16 cellular contexts compared by ENCODE assay signal in the genomic region with DNA sequence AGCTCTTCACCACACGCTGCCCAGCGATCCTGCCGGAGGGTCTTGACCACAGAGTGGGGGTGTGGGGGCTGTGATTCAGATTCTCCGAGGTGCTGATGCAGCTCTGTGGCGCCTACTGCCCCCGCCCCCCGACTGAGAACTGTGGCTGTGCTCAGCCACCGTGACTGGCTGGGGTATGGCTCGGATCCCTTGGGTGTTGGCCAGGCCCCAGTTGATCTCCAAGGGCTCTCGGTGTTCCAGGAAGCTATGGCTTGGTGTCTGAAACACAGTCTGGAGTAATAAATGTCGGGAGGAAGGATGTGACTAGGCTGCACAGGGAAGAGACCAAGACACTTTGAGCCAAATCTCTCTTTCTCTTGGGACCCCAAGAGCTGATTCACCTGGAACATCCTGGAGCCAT.
A peak's percentile ranks its signal among the peaks of the same experiment; 100 is the strongest.
DNase-seq lines count a peak whose midpoint lies in the region; ATAC-seq, FAIRE-seq and TF ChIP-seq lines count a peak whose summit lies in the region.
"Had no signal": no experiment of that assay in that cellular context is flagged by ENCODE, and none has a peak within 500 bp of the region (broad histone marks: within the 10 kb centered on the region; RNA-seq: fewer than 3 reads in every experiment).

No MANE protein-coding gene starts in this region.

- WGBS in endodermal cell (ENCODE audit: insufficient coverage in 1 of 2, insufficient read length in 1 of 2), 2 experiments, result 93% methylated on average over 3 to 11 of the region's 11 CpGs

- TF ChIP-seq CTCF in colonic mucosa (IDR thresholded peaks at IDR 0.05), result no peak
- no peak for TF ChIP-seq CTCF in endodermal cell (conservative IDR thresholded peaks at IDR 0.05)

- H3K27me3 ChIP-seq in colonic mucosa (no peaks in the 10 kb centered on the region), mucosa of rectum (ENCODE audit: control insufficient read depth in 2 of 2, insufficient read depth in 2 of 2, low read length in 2 of 2) (no peaks in the 10 kb centered on the region), endodermal cell (ENCODE audit: control insufficient read depth, insufficient read depth, low read length, poor library complexity, severe bottlenecking) (no peaks in the 10 kb centered on the region)

- H3K27ac ChIP-seq in colonic mucosa (peak overlapping the region; percentile 62), mucosa of rectum (ENCODE audit: low read depth in 2 of 2, low read length in 2 of 2) (peak overlapping the region; percentile 82 to 88), endodermal cell (ENCODE audit: low read depth, low read length) (no peak overlapping the region)
- H3K27ac ChIP-seq: KMS-11 had no signal

- no peak overlapping the region for H3K27ac Mint-ChIP-seq in endodermal cell
- H3K27ac Mint-ChIP-seq: activated CD4-positive, alpha-beta T cell treated with anti-CD3 and anti-CD28 coated beads, Interleukin-2, amount 10 ng/mL, durations not matched to agents 24 days and 14 days; activated naive CD4-positive, alpha-beta T cell treated with anti-CD3 and anti-CD28 coated beads, Interleukin-2, amount 50 U/mL, for 72 hours had no signal

- no peak for ATAC-seq in GM18870 (IDR thresholded peaks at IDR 0.05; ENCODE audit: unreplicated experiment)
- ATAC-seq: activated naive CD4-positive, alpha-beta T cell treated with anti-CD3 and anti-CD28 coated beads, Interleukin-2, amount 50 U/mL, for 72 hours had no signal

- peak; percentile 50 for DNase-seq in NCI-H2029 (lab: John Stamatoyannopoulos, UW)
- DNase-seq in NCI-H2029 treated with DMSO at 0.1 percent for 48 hours (lab: John Stamatoyannopoulos, UW), result no peak
- peak; percentile 65 for DNase-seq in colonic mucosa
- no peak for DNase-seq in urothelium cell line (ENCODE audit: low spot score)
- DNase-seq in activated CD4-positive, alpha-beta T cell treated with anti-CD3 and anti-CD28 coated beads, Interleukin-2, amount 50 U/mL, for 4 hours, result no peak
- no peak for DNase-seq in endodermal cell
- DNase-seq: 8988T; activated CD4-positive, alpha-beta T cell treated with anti-CD3 and anti-CD28 coated beads, Interleukin-2, amount 10 ng/mL, durations not matched to agents 24 days and 14 days; effector memory CD4-positive, alpha-beta T cell; GDM1; nucleus accumbens had no signal

- peaks cover 10% of the 10 kb centered on the region for H3K27me3 Mint-ChIP-seq in endodermal cell (ENCODE audit: insufficient read depth)

- peaks cover 3% of the 10 kb centered on the region for H3K4me1 Mint-ChIP-seq in endodermal cell

- peak; percentile 23 for FAIRE-seq in urothelium cell line (lab: Jason Lieb, UNC)

- no peaks in the 10 kb centered on the region for H3K36me3 ChIP-seq in colonic mucosa
- no peaks in the 10 kb centered on the region for H3K36me3 ChIP-seq in mucosa of rectum (ENCODE audit: control insufficient read depth in 2 of 2, insufficient read depth in 2 of 2, low read length in 2 of 2)
- no peaks in the 10 kb centered on the region for H3K36me3 ChIP-seq in endodermal cell (ENCODE audit: control insufficient read depth, insufficient read depth, low read length)
- H3K36me3 ChIP-seq: tibial nerve had no signal

- peaks cover 2% of the 10 kb centered on the region for H3K9me3 Mint-ChIP-seq in endodermal cell
- H3K9me3 Mint-ChIP-seq: activated CD4-positive, alpha-beta T cell treated with anti-CD3 and anti-CD28 coated beads, Interleukin-2, amount 10 ng/mL, durations not matched to agents 24 days and 14 days; activated naive CD4-positive, alpha-beta T cell treated with anti-CD3 and anti-CD28 coated beads, Interleukin-2, amount 50 U/mL, for 72 hours had no signal

- intact Hi-C loops in colonic mucosa (cut with DNase I), result no loop called here

- H3K9me3 ChIP-seq in colonic mucosa, result no peaks in the 10 kb centered on the region
- no peaks in the 10 kb centered on the region for H3K9me3 ChIP-seq in mucosa of rectum (ENCODE audit: control insufficient read depth in 2 of 2, low read length in 2 of 2)
- H3K9me3 ChIP-seq in endodermal cell (ENCODE audit: control insufficient read depth, low read length), result no peaks in the 10 kb centered on the region
- H3K9me3 ChIP-seq: tibial nerve had no signal

- H3K4me3 Mint-ChIP-seq in endodermal cell, result no peak overlapping the region
- H3K4me3 Mint-ChIP-seq: activated CD4-positive, alpha-beta T cell treated with anti-CD3 and anti-CD28 coated beads, Interleukin-2, amount 10 ng/mL, durations not matched to agents 24 days and 14 days had no signal

- no peaks in the 10 kb centered on the region for H3K36me3 Mint-ChIP-seq in endodermal cell (ENCODE audit: low read depth)
- H3K36me3 Mint-ChIP-seq: activated naive CD4-positive, alpha-beta T cell treated with anti-CD3 and anti-CD28 coated beads, Interleukin-2, amount 50 U/mL, for 72 hours had no signal

- peaks cover 17% of the 10 kb centered on the region for H3K4me1 ChIP-seq in colonic mucosa
- H3K4me1 ChIP-seq in mucosa of rectum (ENCODE audit: control insufficient read depth in 2 of 2, insufficient read depth in 2 of 2, low read length in 2 of 2), result peaks cover 29 to 30% of the 10 kb centered on the region in 2 donors
- no peaks in the 10 kb centered on the region for H3K4me1 ChIP-seq in endodermal cell (ENCODE audit: control insufficient read depth, insufficient read depth, low read length)

- H3K4me3 ChIP-seq in colonic mucosa, result no peak overlapping the region
- H3K4me3 ChIP-seq in mucosa of rectum (ENCODE audit: low read length in 2 of 2), result no peak overlapping the region
- no peak overlapping the region for H3K4me3 ChIP-seq in endodermal cell (ENCODE audit: low read length)
- H3K4me3 ChIP-seq: tibial nerve had no signal

- peak overlapping the region in 1 of 2 donors; percentile 3 for H3K9ac ChIP-seq in colonic mucosa (ENCODE audit: low read depth in 2 of 2, low read length in 2 of 2)
- peak overlapping the region in 1 of 2 donors; percentile 52 for H3K9ac ChIP-seq in mucosa of rectum (ENCODE audit: low read depth in 1 of 2, low read length in 2 of 2)
- H3K9ac ChIP-seq in endodermal cell (ENCODE audit: extremely low read depth, low read length, poor library complexity, severe bottlenecking), result no peak overlapping the region
- H3K9ac ChIP-seq: KMS-11 had no signal

Comparison
In these comparisons a context has a peak if more than half of its experiments do, and no peak if none do; other contexts are left out.
1. DNase-seq: peak in NCI-H2029 (single experiment) and colonic mucosa (single experiment); none in NCI-H2029 treated with DMSO at 0.1 percent for 48 hours (single experiment), urothelium cell line (single experiment), activated CD4-positive, alpha-beta T cell treated with anti-CD3 and anti-CD28 coated beads, Interleukin-2, amount 50 U/mL, for 4 hours (0 of 2) and endodermal cell (single experiment).